In the genomic region with DNA sequence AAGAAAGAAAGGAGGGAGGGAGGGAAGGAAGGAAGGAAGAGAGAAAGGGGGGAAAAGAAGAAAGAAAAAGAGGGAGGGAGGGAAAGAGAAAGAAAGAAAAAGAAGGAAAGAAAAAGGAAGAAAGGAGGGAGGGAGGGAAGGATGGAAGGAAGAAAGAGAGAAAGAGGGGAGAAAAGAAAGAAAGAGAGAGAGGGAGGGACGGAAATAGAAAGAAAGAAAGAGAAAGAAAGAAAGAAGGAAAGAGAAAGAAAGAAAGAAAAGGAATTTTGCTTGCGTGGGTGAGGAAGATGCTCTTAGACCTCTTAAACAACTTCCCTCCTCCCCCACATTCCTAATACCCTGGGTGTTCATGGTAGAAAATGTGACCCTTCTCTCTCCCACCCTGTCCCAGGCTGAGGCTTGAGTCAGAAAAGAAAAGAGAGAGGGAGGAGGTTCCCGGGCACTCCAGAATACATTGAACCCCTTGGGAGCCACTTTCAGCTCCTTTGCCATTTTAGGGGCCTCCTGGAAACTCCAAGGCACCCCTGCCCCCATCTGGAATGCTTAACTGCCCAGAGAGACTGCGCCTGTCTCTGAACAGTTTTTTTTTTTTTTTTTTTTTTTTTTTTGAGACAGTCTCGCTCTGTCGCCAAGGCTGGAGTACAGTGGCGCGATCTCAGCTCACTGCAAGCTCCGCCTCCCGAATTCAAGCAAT, we compare ENCODE assay signal across 11 cellular contexts. TPM values are rescaled to one million over a fixed set of nuclear protein-coding genes. Genes with fewer than 3 reads are reported as not detected.
DNase-seq lines count a peak whose midpoint lies in the region.
"Had no signal": no experiment of that assay in that cellular context is flagged by ENCODE, and none has a peak within 500 bp of the region (broad histone marks: within the 10 kb centered on the region; RNA-seq: fewer than 3 reads in every experiment).

No MANE protein-coding gene starts in this region.

- DNase-seq in AG20443 (ENCODE audit: low spot score) (peak; percentile 10), GOT3 (lab: John Stamatoyannopoulos, UW) (no peak), NCI-H1105 (lab: John Stamatoyannopoulos, UW) (no peak), NOMO-1 treated with dmso at 0.1 percent for 144 hours (lab: John Stamatoyannopoulos, UW; ENCODE audit: unreplicated experiment) (no peak)
- no peak for DNase-seq in activated CD4-positive, alpha-beta T cell treated with anti-CD3 and anti-CD28 coated beads, Interleukin-2, amount 10 ng/mL, durations not matched to agents 7 days and 5 days
- DNase-seq: activated B cell treated with CpG ODN at 0.5 μM for 24 hours, Calu3, NCI-H1048 had no signal

- CTCF ChIA-PET in activated CD4-positive, alpha-beta T cell treated with anti-CD3 and anti-CD28 coated beads, Interleukin-2, amount 10 ng/mL, durations not matched to agents 7 days and 5 days (lab: Charles Lee): interaction anchor here (0.7 to 3.8 kb wide), 7 partner anchors 9 to 234 kb away, joined by 3 to 38 read pairs (median 7); a partner anchor contains a TSS

- WGBS in HUES64: 26% methylated on average over 9 of the region's 10 CpGs
- 28 to 35% methylated on average over 9 of the region's 10 CpGs for WGBS in ectodermal cell, 2 experiments

- H3K27me3 ChIP-seq in HUES64 (ENCODE audit: insufficient read depth, low read length) (no peaks in the 10 kb centered on the region), ectodermal cell (ENCODE audit: control insufficient read depth, insufficient read depth, low read length, poor library complexity, severe bottlenecking) (peaks cover 3% of the 10 kb centered on the region), neuron (ENCODE audit: insufficient read depth, low read length) (no peaks in the 10 kb centered on the region)

- H3K27me3 Mint-ChIP-seq in activated CD4-positive, alpha-beta T cell treated with anti-CD3 and anti-CD28 coated beads, Interleukin-2, amount 10 ng/mL, durations not matched to agents 7 days and 5 days: peaks cover 17% of the 10 kb centered on the region

- H3K4me3 ChIP-seq in HUES64 (ENCODE audit: low read length) (peak overlapping the region; percentile 40), ectodermal cell (ENCODE audit: insufficient read depth, low read depth, low read length) (no peak overlapping the region), neuron (ENCODE audit: low read length) (peak overlapping the region; percentile 24)

- H3K9me3 ChIP-seq in HUES64 (ENCODE audit: insufficient read depth, low read depth, low read length) (no peaks in the 10 kb centered on the region), ectodermal cell (ENCODE audit: control insufficient read depth, low read length) (no peaks in the 10 kb centered on the region), neuron (ENCODE audit: low read length) (no peaks in the 10 kb centered on the region)

- peak overlapping the region; percentile 62 for H2AFZ ChIP-seq in neuron (ENCODE audit: low read depth, low read length)

- no peak overlapping the region for H3K4me3 Mint-ChIP-seq in activated CD4-positive, alpha-beta T cell treated with anti-CD3 and anti-CD28 coated beads, Interleukin-2, amount 10 ng/mL, durations not matched to agents 7 days and 5 days
- H3K4me3 Mint-ChIP-seq: activated B cell treated with CpG ODN at 0.5 μM for 24 hours had no signal

- peaks cover 4% of the 10 kb centered on the region for H3K4me1 Mint-ChIP-seq in activated CD4-positive, alpha-beta T cell treated with anti-CD3 and anti-CD28 coated beads, Interleukin-2, amount 10 ng/mL, durations not matched to agents 7 days and 5 days

- H3K27ac ChIP-seq in HUES64 (ENCODE audit: low read depth, low read length) (no peak overlapping the region; the same call in 1 of the 2 replicates), ectodermal cell (ENCODE audit: insufficient read depth, low read depth, low read length, poor library complexity, severe bottlenecking) (peak overlapping the region; percentile 40)

- peak overlapping the region; percentile 36; the same call in 1 of the 2 replicates for H3K9ac ChIP-seq in HUES64 (ENCODE audit: low read depth, low read length)

- POLR2A ChIA-PET in activated CD4-positive, alpha-beta T cell treated with anti-CD3 and anti-CD28 coated beads, Interleukin-2, amount 10 ng/mL, durations not matched to agents 7 days and 5 days (lab: Charles Lee): no interaction called here

- no peak overlapping the region for H3K27ac Mint-ChIP-seq in activated CD4-positive, alpha-beta T cell treated with anti-CD3 and anti-CD28 coated beads, Interleukin-2, amount 10 ng/mL, durations not matched to agents 7 days and 5 days
- H3K27ac Mint-ChIP-seq: activated B cell treated with CpG ODN at 0.5 μM for 24 hours had no signal

- H3K4me1 ChIP-seq in HUES64 (ENCODE audit: insufficient read depth, low read length): peaks cover 10% of the 10 kb centered on the region; the same call in 1 of the 2 replicates
- no peaks in the 10 kb centered on the region for H3K4me1 ChIP-seq in ectodermal cell (ENCODE audit: control insufficient read depth, insufficient read depth, low read length)
- peaks cover 6% of the 10 kb centered on the region for H3K4me1 ChIP-seq in neuron (ENCODE audit: insufficient read depth, low read length)

- H3K9me3 Mint-ChIP-seq in activated CD4-positive, alpha-beta T cell treated with anti-CD3 and anti-CD28 coated beads, Interleukin-2, amount 10 ng/mL, durations not matched to agents 7 days and 5 days: no peaks in the 10 kb centered on the region

- H3K36me3 ChIP-seq in HUES64 (ENCODE audit: insufficient read depth, low read length): no peaks in the 10 kb centered on the region
- H3K36me3 ChIP-seq in ectodermal cell (ENCODE audit: control insufficient read depth, insufficient read depth, low read length): no peaks in the 10 kb centered on the region
- H3K36me3 ChIP-seq in neuron (ENCODE audit: insufficient read depth, low read length): no peaks in the 10 kb centered on the region

- H3K36me3 Mint-ChIP-seq in activated CD4-positive, alpha-beta T cell treated with anti-CD3 and anti-CD28 coated beads, Interleukin-2, amount 10 ng/mL, durations not matched to agents 7 days and 5 days (ENCODE audit: low read depth): no peaks in the 10 kb centered on the region

RNA-seq across cellular contexts. Expression of a gene that starts 9.2 kb away (rescaled TPM):
- 0.85 TPM for polyA plus RNA-seq in HUES64 (2013, experiment 1 of 2)
- 0.89 TPM for polyA plus RNA-seq in HUES64 (2013, experiment 2 of 2)
- polyA plus RNA-seq in ectodermal cell (2013, experiment 1 of 4): 1.2 TPM
- 0.59 TPM for polyA plus RNA-seq in ectodermal cell (2013, experiment 2 of 4)
- 0.43 TPM for polyA plus RNA-seq in ectodermal cell (2013, experiment 3 of 4)
- 0.93 TPM for polyA plus RNA-seq in ectodermal cell (2013, experiment 4 of 4)
- 1 to 10 TPM; 1.3 to 2.7 TPM for total RNA-seq in activated CD4-positive, alpha-beta T cell treated with anti-CD3 and anti-CD28 coated beads, Interleukin-2, amount 10 ng/mL, durations not matched to agents 7 days and 5 days
- total RNA-seq: Calu3 had no signal

RNA-seq across cellular contexts. Expression of a gene that starts 11.7 kb away (rescaled TPM):
- polyA plus RNA-seq in HUES64 (2013, experiment 1 of 2): 1.5 TPM
- polyA plus RNA-seq in HUES64 (2013, experiment 2 of 2): 1.3 TPM
- polyA plus RNA-seq in ectodermal cell (2013, experiment 1 of 4): 15.6 TPM
- polyA plus RNA-seq in ectodermal cell (2013, experiment 2 of 4): 10.1 TPM
- polyA plus RNA-seq in ectodermal cell (2013, experiment 3 of 4): 11.6 TPM
- 13.5 TPM for polyA plus RNA-seq in ectodermal cell (2013, experiment 4 of 4)
- not detected for total RNA-seq in activated CD4-positive, alpha-beta T cell treated with anti-CD3 and anti-CD28 coated beads, Interleukin-2, amount 10 ng/mL, durations not matched to agents 7 days and 5 days
- total RNA-seq: activated B cell treated with CpG ODN at 0.5 μM for 24 hours had no signal

RNA-seq across cellular contexts. Expression of a gene that starts 31.0 kb away (rescaled TPM):
- polyA plus RNA-seq in HUES64 (2013, experiment 1 of 2): 1,023 TPM
- polyA plus RNA-seq in HUES64 (2013, experiment 2 of 2): 1,033 TPM
- polyA plus RNA-seq in ectodermal cell (2013, experiment 1 of 4): 1,396 TPM
- polyA plus RNA-seq in ectodermal cell (2013, experiment 2 of 4): 1,388 TPM
- 1,341 TPM for polyA plus RNA-seq in ectodermal cell (2013, experiment 3 of 4)
- polyA plus RNA-seq in ectodermal cell (2013, experiment 4 of 4): 1,493 TPM
- 1,000 to 10,000 TPM; 1,480 to 2,023 TPM for total RNA-seq in activated CD4-positive, alpha-beta T cell treated with anti-CD3 and anti-CD28 coated beads, Interleukin-2, amount 10 ng/mL, durations not matched to agents 7 days and 5 days

RNA-seq across cellular contexts. Expression of a gene that starts 31.1 kb away (rescaled TPM):
- 103 TPM for polyA plus RNA-seq in HUES64 (2013, experiment 1 of 2)
- 123 TPM for polyA plus RNA-seq in HUES64 (2013, experiment 2 of 2)
- polyA plus RNA-seq in ectodermal cell (2013, experiment 1 of 4): 127 TPM
- 134 TPM for polyA plus RNA-seq in ectodermal cell (2013, experiment 2 of 4)
- polyA plus RNA-seq in ectodermal cell (2013, experiment 3 of 4): 112 TPM
- 131 TPM for polyA plus RNA-seq in ectodermal cell (2013, experiment 4 of 4)
- 10 to 100 TPM; 61.8 to 65.6 TPM for total RNA-seq in activated CD4-positive, alpha-beta T cell treated with anti-CD3 and anti-CD28 coated beads, Interleukin-2, amount 10 ng/mL, durations not matched to agents 7 days and 5 days

RNA-seq across cellular contexts. Expression of a gene that starts 37.9 kb away (rescaled TPM):
- polyA plus RNA-seq in HUES64 (2013, experiment 1 of 2): 92.1 TPM
- 85.2 TPM for polyA plus RNA-seq in HUES64 (2013, experiment 2 of 2)
- polyA plus RNA-seq in ectodermal cell (2013, experiment 1 of 4): 152 TPM
- 138 TPM for polyA plus RNA-seq in ectodermal cell (2013, experiment 2 of 4)
- polyA plus RNA-seq in ectodermal cell (2013, experiment 3 of 4): 113 TPM
- 124 TPM for polyA plus RNA-seq in ectodermal cell (2013, experiment 4 of 4)
- 100 to 1,000 TPM; 104 to 107 TPM for total RNA-seq in activated CD4-positive, alpha-beta T cell treated with anti-CD3 and anti-CD28 coated beads, Interleukin-2, amount 10 ng/mL, durations not matched to agents 7 days and 5 days
